13 cellular contexts compared by ENCODE assay signal in genomic region chr20:10040070-10040970, GRCh38. TPM values are rescaled to one million over a fixed set of nuclear protein-coding genes. Genes with fewer than 3 reads are reported as not detected.
DNase-seq lines count a peak whose midpoint lies in the region; ATAC-seq and TF ChIP-seq lines count a peak whose summit lies in the region.
"Had no signal": no experiment of that assay in that cellular context is flagged by ENCODE, and none has a peak within 500 bp of the region (broad histone marks: within the 10 kb centered on the region; RNA-seq: fewer than 3 reads in every experiment).

No MANE protein-coding gene starts in this region.

- peaks cover 3 to 6% of the 10 kb centered on the region in 2 donors for H3K4me1 ChIP-seq in thyroid gland

- no peak overlapping the region for H3K27ac ChIP-seq in thyroid gland
- H3K27ac ChIP-seq: PC-9 had no signal

- TF ChIP-seq CTCF in astrocyte of the spinal cord (IDR thresholded peaks at IDR 0.05; ENCODE audit: low read depth, low read length) (no peak), thyroid gland (IDR thresholded peaks at IDR 0.05) (no peak)

- peak; percentile 93 for DNase-seq in DMS53 (lab: John Stamatoyannopoulos, UW)
- peak; percentile 82 for DNase-seq in HS-5 (ENCODE audit: low read depth)
- peak; percentile 79 for DNase-seq in astrocyte of the spinal cord (ENCODE audit: low read depth, low spot score)
- DNase-seq in lung microvascular endothelial cell (ENCODE audit: low read depth in 2 of 2), result peak; percentile 37 to 84
- no peak for DNase-seq in HuH-7 (ENCODE audit: low spot score)
- DNase-seq in NCI-H774 (lab: John Stamatoyannopoulos, UW), result no peak
- DNase-seq in thyroid gland, result no peak
- DNase-seq: activated gamma-delta T cell; effector CD8-positive, alpha-beta T cell; GF-D8; kidney had no signal

- H3K9me3 ChIP-seq in thyroid gland, result no peaks in the 10 kb centered on the region

- TF ChIP-seq POLR2A in thyroid gland (IDR thresholded peaks at IDR 0.05), result no peak

- no peaks in the 10 kb centered on the region for H3K36me3 ChIP-seq in thyroid gland

- 85 to 87% methylated on average over 5 of the region's 5 CpGs for WGBS in thyroid gland, 2 donors

- no peak overlapping the region for H3K4me3 ChIP-seq in astrocyte of the spinal cord (ENCODE audit: low read depth, low read length)
- no peak overlapping the region for H3K4me3 ChIP-seq in thyroid gland (replicated peaks in 1 of 3)
- H3K4me3 ChIP-seq: PC-9 had no signal

- in situ Hi-C loops in astrocyte of the spinal cord (cut with HindIII; ENCODE audit: low sequenced_read_pairs), result no loop called here

- H3K27me3 ChIP-seq in thyroid gland, result no peaks in the 10 kb centered on the region

- intact Hi-C loops in thyroid gland (cut with DNase I), result no loop called here

- no peak for ATAC-seq in HG02885 (IDR thresholded peaks at IDR 0.05; ENCODE audit: poor library complexity, unreplicated experiment)

RNA-seq across cellular contexts. Expression of gene ANKEF1, which starts 5.5 kb away (rescaled TPM):
- total RNA-seq in lung microvascular endothelial cell, result 0.65 and 0.99 TPM in 2 replicates
- 10 to 100 TPM; 10.1 to 14.2 (median 11.5) TPM for total RNA-seq in thyroid gland

Comparison
In these comparisons a context has a peak if more than half of its experiments do, and no peak if none do; other contexts are left out.
1. DNase-seq: peak in DMS53 (single experiment), HS-5 (single experiment), astrocyte of the spinal cord (single experiment) and lung microvascular endothelial cell (2 of 2); none in HuH-7 (single experiment), NCI-H774 (single experiment) and thyroid gland (0 of 2).